In genomic region chr2:158967114-158967730, GRCh38 we compare ENCODE assay signal across 8 cellular contexts. TPM values are rescaled to one million over a fixed set of nuclear protein-coding genes. Genes with fewer than 3 reads are reported as not detected.
A peak's percentile ranks its signal among the peaks of the same experiment; 100 is the strongest.
DNase-seq lines count a peak whose midpoint lies in the region; ATAC-seq and TF ChIP-seq lines count a peak whose summit lies in the region.

No MANE protein-coding gene starts in this region.

- no peaks in the 10 kb centered on the region for H3K36me3 Mint-ChIP-seq in chondrocyte (ENCODE audit: low read depth)

- peak overlapping the region; percentile 93 for H3K27ac Mint-ChIP-seq in chondrocyte (ENCODE audit: unreplicated experiment)

- peak overlapping the region; percentile 94 for H3K27ac ChIP-seq in layer of hippocampus (ENCODE audit: low read depth, low read length)
- H3K27ac ChIP-seq in thoracic aorta: peak overlapping the region; percentile 86 to 90

- H3K27me3 Mint-ChIP-seq in chondrocyte (ENCODE audit: low read depth): no peaks in the 10 kb centered on the region

- H3K36me3 ChIP-seq in thoracic aorta: no peaks in the 10 kb centered on the region

- H3K9me3 Mint-ChIP-seq in chondrocyte (ENCODE audit: low read depth): no peaks in the 10 kb centered on the region

- H3K4me3 Mint-ChIP-seq in chondrocyte (ENCODE audit: unreplicated experiment): peak overlapping the region; percentile 94

- TF ChIP-seq CTCF in chondrocyte (IDR thresholded peaks at IDR 0.05) (peak; percentile 37), thoracic aorta (IDR thresholded peaks at IDR 0.05) (no peak)

- H3K27me3 ChIP-seq in layer of hippocampus (ENCODE audit: control insufficient read depth, insufficient read depth, low read length) (no peaks in the 10 kb centered on the region), thoracic aorta (replicated peaks; ENCODE audit: insufficient read depth) (no peaks in the 10 kb centered on the region)

- peaks cover 6 to 28% of the 10 kb centered on the region in 2 donors for H3K4me1 ChIP-seq in thoracic aorta (ENCODE audit: control insufficient read depth in 1 of 2, low read depth in 2 of 2)

- ATAC-seq in thoracic aorta (ENCODE audit: insufficient number of reproducible peaks, low FRiP score, low read depth) (no peak), HG03025 (IDR thresholded peaks at IDR 0.05; ENCODE audit: low FRiP score, unreplicated experiment) (no peak), HG02678 (IDR thresholded peaks at IDR 0.05; ENCODE audit: unreplicated experiment) (no peak)

- no peaks in the 10 kb centered on the region for H3K9me3 ChIP-seq in thoracic aorta

- peak overlapping the region; percentile 87 for H3K4me3 ChIP-seq in thoracic aorta

- H3K4me1 Mint-ChIP-seq in chondrocyte (ENCODE audit: low read depth): peaks cover 55% of the 10 kb centered on the region

- peak; percentile 38 for DNase-seq in LoVo (ENCODE audit: low spot score)
- no peak for DNase-seq in chondrocyte (ENCODE audit: low spot score)
- DNase-seq in thoracic aorta (ENCODE audit: low spot score): no peak
- no peak for DNase-seq in stimulated activated CD4-positive, alpha-beta T cell treated with anti-CD3 and anti-CD28 coated beads, Interleukin-4, amount 100 ng/mL, for 4 hours
- DNase-seq in NCI-H1436 treated with DMSO at 0.1 percent for 48 hours (lab: John Stamatoyannopoulos, UW): no peak

RNA-seq across cellular contexts. Expression of gene TANC1, which starts 1.2 kb away (rescaled TPM):
- total RNA-seq in chondrocyte (28.7 to 38.2 TPM (median 29.5 TPM) in 3 replicates), thoracic aorta (10 to 100 TPM; 70.1 to 86.1 TPM)
